Comparison of ENCODE assay signal across 8 cellular contexts in genomic region chr10:17025444-17026295, GRCh38.
DNase-seq lines count a peak whose midpoint lies in the region; ATAC-seq and TF ChIP-seq lines count a peak whose summit lies in the region.

No MANE protein-coding gene starts in this region.

- peaks cover 2% of the 10 kb centered on the region for H3K27me3 Mint-ChIP-seq in activated naive CD4-positive, alpha-beta T cell treated with anti-CD3 and anti-CD28 coated beads for 36 hours (ENCODE audit: low read depth)
- no peaks in the 10 kb centered on the region for H3K27me3 Mint-ChIP-seq in WTC11 (ENCODE audit: low read depth)

- H3K4me2 ChIP-seq in BLaER1 treated with 17β-estradiol and CSF1 and Interleukin-3, amounts not matched to agents 10 nM and 100 nM, result peak overlapping the region; percentile 22 to 90 (median 79); a peak in 21 of 22 replicates

- peak; percentile 76 for DNase-seq in RWPE2 (ENCODE audit: low spot score)
- peak; percentile 86 for DNase-seq in activated naive CD4-positive, alpha-beta T cell treated with anti-CD3 and anti-CD28 coated beads for 36 hours
- DNase-seq in glomerular endothelial cell (ENCODE audit: extremely low read depth, low read depth, low spot score), result peak; percentile 85
- no peak for DNase-seq in putamen (ENCODE audit: low spot score)
- DNase-seq in WTC11 (ENCODE audit: low spot score), result no peak

- H3K4me3 Mint-ChIP-seq in activated naive CD4-positive, alpha-beta T cell treated with anti-CD3 and anti-CD28 coated beads for 36 hours, result no peak overlapping the region
- no peak overlapping the region for H3K4me3 Mint-ChIP-seq in WTC11

- no peaks in the 10 kb centered on the region for H3K9me3 ChIP-seq in BLaER1 treated with 17β-estradiol and CSF1 and Interleukin-3, amounts not matched to agents 10 nM and 100 nM (replicated peaks in 1 of 11)
- no peaks in the 10 kb centered on the region for H3K9me3 ChIP-seq in RWPE2 (ENCODE audit: severe bottlenecking)

- no peak for TF ChIP-seq CTCF in RWPE2 (IDR thresholded peaks at IDR 0.05; ENCODE audit: poor library complexity, severe bottlenecking)
- no peak for TF ChIP-seq CTCF in WTC11 (IDR thresholded peaks at IDR 0.05)

- no peak overlapping the region for H3K4me3 ChIP-seq in BLaER1 treated with 17β-estradiol and CSF1 and Interleukin-3, amounts not matched to agents 10 nM and 100 nM
- H3K4me3 ChIP-seq in RWPE2 (ENCODE audit: severe bottlenecking), result no peak overlapping the region
- no peak overlapping the region for H3K4me3 ChIP-seq in skin epidermis

- no peaks in the 10 kb centered on the region for H3K9me3 Mint-ChIP-seq in activated naive CD4-positive, alpha-beta T cell treated with anti-CD3 and anti-CD28 coated beads for 36 hours
- no peaks in the 10 kb centered on the region for H3K9me3 Mint-ChIP-seq in WTC11

- POLR2A ChIA-PET in WTC11 (lab: Charles Lee), result no interaction called here

- H3K27me3 ChIP-seq in BLaER1 treated with 17β-estradiol and CSF1 and Interleukin-3, amounts not matched to agents 10 nM and 100 nM, result no peaks in the 10 kb centered on the region
- no peaks in the 10 kb centered on the region for H3K27me3 ChIP-seq in RWPE2 (ENCODE audit: insufficient read depth, poor library complexity, severe bottlenecking)

- H3K9ac ChIP-seq in BLaER1 treated with 17β-estradiol and CSF1 and Interleukin-3, amounts not matched to agents 10 nM and 100 nM, result peak overlapping the region in 6 of 11 experiments; percentile 26 to 71 (median 38); a peak in 9 of 22 replicates

- peaks cover 70% of the 10 kb centered on the region for H3K4me1 Mint-ChIP-seq in activated naive CD4-positive, alpha-beta T cell treated with anti-CD3 and anti-CD28 coated beads for 36 hours (ENCODE audit: low read depth)
- H3K4me1 Mint-ChIP-seq in WTC11, result peaks cover 41% of the 10 kb centered on the region

- H4K20me1 ChIP-seq in BLaER1 treated with 17β-estradiol and CSF1 and Interleukin-3, amounts not matched to agents 10 nM and 100 nM, result no peaks in the 10 kb centered on the region

- peaks cover 62 to 91% (median 83%) of the 10 kb centered on the region in 10 experiments for H3K4me1 ChIP-seq in BLaER1 treated with 17β-estradiol and CSF1 and Interleukin-3, amounts not matched to agents 10 nM and 100 nM
- peaks cover 60% of the 10 kb centered on the region for H3K4me1 ChIP-seq in RWPE2 (ENCODE audit: insufficient read depth, poor library complexity, severe bottlenecking)

- peak; percentile 60 for ATAC-seq in RWPE2 (ENCODE audit: low read depth)
- no peak for ATAC-seq in WTC11
- ATAC-seq in GM18858 (IDR thresholded peaks at IDR 0.05; ENCODE audit: unreplicated experiment), result no peak

- H3K27ac Mint-ChIP-seq in activated naive CD4-positive, alpha-beta T cell treated with anti-CD3 and anti-CD28 coated beads for 36 hours, result peak overlapping the region; percentile 86
- no peak overlapping the region for H3K27ac Mint-ChIP-seq in WTC11

- H3K36me3 ChIP-seq in BLaER1 treated with 17β-estradiol and CSF1 and Interleukin-3, amounts not matched to agents 10 nM and 100 nM, result no peaks in the 10 kb centered on the region
- no peaks in the 10 kb centered on the region for H3K36me3 ChIP-seq in RWPE2 (ENCODE audit: low read depth)

- no peaks in the 10 kb centered on the region for H3K36me3 Mint-ChIP-seq in activated naive CD4-positive, alpha-beta T cell treated with anti-CD3 and anti-CD28 coated beads for 36 hours (ENCODE audit: low read depth)
- no peaks in the 10 kb centered on the region for H3K36me3 Mint-ChIP-seq in WTC11

- intact Hi-C loops in activated naive CD4-positive, alpha-beta T cell treated with anti-CD3 and anti-CD28 coated beads for 36 hours (cut with micrococcal nuclease), result loop anchor here (1.0 to 5.0 kb wide), 9 partner anchors 49 to 1903 kb away; partner anchors contain the start of gene RSU1

- peak overlapping the region; percentile 72 to 95 (median 90) for H3K27ac ChIP-seq in BLaER1 treated with 17β-estradiol and CSF1 and Interleukin-3, amounts not matched to agents 10 nM and 100 nM
- peak overlapping the region; percentile 84 for H3K27ac ChIP-seq in RWPE2 (ENCODE audit: poor library complexity, severe bottlenecking)
- H3K27ac ChIP-seq in skin epidermis, result peak overlapping the region in 20 of 21 experiments; percentile 22 to 95 (median 77)

- CTCF ChIA-PET in activated naive CD4-positive, alpha-beta T cell treated with anti-CD3 and anti-CD28 coated beads for 36 hours (lab: Charles Lee), result interaction anchor here (0.6 to 1.3 kb wide), 3 partner anchors 26 to 204 kb away, joined by 3 read pairs; no protein-coding TSS in a partner anchor
- CTCF ChIA-PET in WTC11 (lab: Charles Lee), result no interaction called here

TF ChIP-seq in WTC11, 78 proteins besides CTCF, POLR2A, EP300 and RAD21:
- TF ChIP-seq ESRRA (CRISPR knock-in tag; IDR thresholded peaks at IDR 0.05; ENCODE audit: borderline replicate concordance), result no peak

Comparison
In these comparisons a context has a peak if more than half of its experiments do, and no peak if none do; other contexts are left out.
1. DNase-seq: peak in RWPE2 (single experiment), activated naive CD4-positive, alpha-beta T cell treated with anti-CD3 and anti-CD28 coated beads for 36 hours (single experiment) and glomerular endothelial cell (single experiment); none in putamen (single experiment) and WTC11 (single experiment).
2. Peak in every context shown above with its lines, with median percentiles within 50 percentile points of each other: H3K27ac ChIP-seq.